In genomic region chr12:48787791-48788521, GRCh38 we compare ENCODE assay signal across 8 cellular contexts. TPM values are rescaled to one million over a fixed set of nuclear protein-coding genes. Genes with fewer than 3 reads are reported as not detected.
A peak's percentile ranks its signal among the peaks of the same experiment; 100 is the strongest.
DNase-seq lines count a peak whose midpoint lies in the region; ATAC-seq lines count a peak whose summit lies in the region.

No MANE protein-coding gene starts in this region.

- H3K4me3 Mint-ChIP-seq in activated T-helper 2 cell treated with anti-CD3 and anti-CD28 coated beads, Interferon-gamma antibody, Interleukin-2, Interleukin-4, amounts not matched to agents 10 μg/mL and 5 μg/mL and 100 μg/mL, durations not matched to agents 14 hours and 24 hours and 36 hours (ENCODE audit: low read depth), result peak overlapping the region; percentile 72

- ATAC-seq in left ventricle myocardium superior (peak; percentile 45), sciatic nerve (peak; percentile 56), HG02610 (IDR thresholded peaks at IDR 0.05; ENCODE audit: unreplicated experiment) (no peak)

- H3K9me3 Mint-ChIP-seq in activated T-helper 2 cell treated with anti-CD3 and anti-CD28 coated beads, Interferon-gamma antibody, Interleukin-2, Interleukin-4, amounts not matched to agents 10 μg/mL and 5 μg/mL and 100 μg/mL, durations not matched to agents 14 hours and 24 hours and 36 hours, result no peaks in the 10 kb centered on the region

- H3K27me3 Mint-ChIP-seq in activated T-helper 2 cell treated with anti-CD3 and anti-CD28 coated beads, Interferon-gamma antibody, Interleukin-2, Interleukin-4, amounts not matched to agents 10 μg/mL and 5 μg/mL and 100 μg/mL, durations not matched to agents 14 hours and 24 hours and 36 hours (ENCODE audit: low read depth), result peaks cover 51% of the 10 kb centered on the region

- intact Hi-C loops in activated T-helper 2 cell treated with anti-CD3 and anti-CD28 coated beads, Interferon-gamma antibody, Interleukin-2, Interleukin-4, amounts not matched to agents 10 μg/mL and 5 μg/mL and 100 μg/mL, durations not matched to agents 14 hours and 24 hours and 36 hours (cut with micrococcal nuclease), result no loop called here
- intact Hi-C loops in left ventricle myocardium superior (cut with micrococcal nuclease), result no loop called here
- intact Hi-C loops in sciatic nerve (cut with DNase I), result no loop called here

- DNase-seq in GM03348 (ENCODE audit: low spot score) (peak; percentile 54), left ventricle myocardium superior (peak; percentile 51), sciatic nerve (ENCODE audit: low spot score) (no peak), NCI-H1436 (lab: John Stamatoyannopoulos, UW) (no peak), occipital lobe (lab: John Stamatoyannopoulos, UW) (no peak)
- no peak for DNase-seq in activated T-helper 2 cell treated with anti-CD3 and anti-CD28 coated beads, Interferon-gamma antibody, Interleukin-2, Interleukin-4, amounts not matched to agents 10 μg/mL and 5 μg/mL and 100 μg/mL, durations not matched to agents 14 hours and 24 hours and 36 hours (ENCODE audit: low spot score)
- no peak for DNase-seq in stimulated activated CD4-positive, alpha-beta T cell treated with anti-CD3 and anti-CD28 coated beads, Interleukin-2, amount 100 ng/mL, for 48 hours

- H3K36me3 Mint-ChIP-seq in activated T-helper 2 cell treated with anti-CD3 and anti-CD28 coated beads, Interferon-gamma antibody, Interleukin-2, Interleukin-4, amounts not matched to agents 10 μg/mL and 5 μg/mL and 100 μg/mL, durations not matched to agents 14 hours and 24 hours and 36 hours (ENCODE audit: low read depth), result no peaks in the 10 kb centered on the region

- peaks cover 2% of the 10 kb centered on the region for H3K4me1 Mint-ChIP-seq in activated T-helper 2 cell treated with anti-CD3 and anti-CD28 coated beads, Interferon-gamma antibody, Interleukin-2, Interleukin-4, amounts not matched to agents 10 μg/mL and 5 μg/mL and 100 μg/mL, durations not matched to agents 14 hours and 24 hours and 36 hours (ENCODE audit: low read depth)

- H3K27ac Mint-ChIP-seq in activated T-helper 2 cell treated with anti-CD3 and anti-CD28 coated beads, Interferon-gamma antibody, Interleukin-2, Interleukin-4, amounts not matched to agents 10 μg/mL and 5 μg/mL and 100 μg/mL, durations not matched to agents 14 hours and 24 hours and 36 hours, result no peak overlapping the region

RNA-seq across cellular contexts. Expression of gene ADCY6, which starts 0.9 kb away (rescaled TPM):
- total RNA-seq in activated T-helper 2 cell treated with anti-CD3 and anti-CD28 coated beads, Interferon-gamma antibody, Interleukin-2, Interleukin-4, amounts not matched to agents 10 μg/mL and 5 μg/mL and 100 μg/mL, durations not matched to agents 14 hours and 24 hours and 36 hours, result 0.39 and 0.55 TPM in 2 replicates
- 57.0 TPM for total RNA-seq in left ventricle myocardium superior
- 75.9 TPM for total RNA-seq in sciatic nerve
- 31.5 TPM for total RNA-seq in occipital lobe

RNA-seq across cellular contexts. Expression of gene CACNB3, which starts 30.3 kb away (rescaled TPM):
- total RNA-seq in activated T-helper 2 cell treated with anti-CD3 and anti-CD28 coated beads, Interferon-gamma antibody, Interleukin-2, Interleukin-4, amounts not matched to agents 10 μg/mL and 5 μg/mL and 100 μg/mL, durations not matched to agents 14 hours and 24 hours and 36 hours, result 11.5 and 13.1 TPM in 2 replicates
- 4.4 TPM for total RNA-seq in left ventricle myocardium superior
- 24.1 TPM for total RNA-seq in sciatic nerve
- 44.3 TPM for total RNA-seq in occipital lobe

Comparison
In these comparisons a context has a peak if more than half of its experiments do, and no peak if none do; other contexts are left out.
1. DNase-seq: peak in GM03348 (single experiment) and left ventricle myocardium superior (single experiment); none in activated T-helper 2 cell treated with anti-CD3 and anti-CD28 coated beads, Interferon-gamma antibody, Interleukin-2, Interleukin-4, amounts not matched to agents 10 μg/mL and 5 μg/mL and 100 μg/mL, durations not matched to agents 14 hours and 24 hours and 36 hours (single experiment), sciatic nerve (single experiment), NCI-H1436 (single experiment), occipital lobe (single experiment) and stimulated activated CD4-positive, alpha-beta T cell treated with anti-CD3 and anti-CD28 coated beads, Interleukin-2, amount 100 ng/mL, for 48 hours (0 of 2).
2. RNA of gene ADCY6, which starts 0.9 kb away (total RNA-seq): 75.9 TPM in sciatic nerve (single experiment), 57.0 TPM in left ventricle myocardium superior (single experiment) and 31.5 TPM in occipital lobe (single experiment); 0.39 to 0.55 TPM in activated T-helper 2 cell treated with anti-CD3 and anti-CD28 coated beads, Interferon-gamma antibody, Interleukin-2, Interleukin-4, amounts not matched to agents 10 μg/mL and 5 μg/mL and 100 μg/mL, durations not matched to agents 14 hours and 24 hours and 36 hours; every median in the first group is over 10 times any median in the second.